In genomic region chr3:38651153-38651789, GRCh38 we compare ENCODE assay signal across 9 cellular contexts. TPM values are rescaled to one million over a fixed set of nuclear protein-coding genes. Genes with fewer than 3 reads are reported as not detected.
DNase-seq lines count a peak whose midpoint lies in the region; ATAC-seq and TF ChIP-seq lines count a peak whose summit lies in the region.
"Had no signal": no experiment of that assay in that cellular context is flagged by ENCODE, and none has a peak within 500 bp of the region (broad histone marks: within the 10 kb centered on the region; RNA-seq: fewer than 3 reads in every experiment).

No MANE protein-coding gene starts in this region.

- intact Hi-C loops in PC-3 (cut with micrococcal nuclease) = loop anchor here (1.0 to 5.0 kb wide), 2 partner anchors 130 to 351 kb away; no protein-coding TSS in a partner anchor
- intact Hi-C loops in activated T-helper 1 cell treated with anti-CD3 and anti-CD28 coated beads, Interleukin-12 subunit alpha, Interleukin-12 subunit beta, Interleukin-2, Interleukin-4 antibody, amounts not matched to agents 30 ng/mL and 10 ng/mL and 1 ng/mL, durations not matched to agents 14 hours and 24 hours and 36 hours (cut with micrococcal nuclease) = loop anchor here (1.0 to 10.0 kb wide), 4 partner anchors 130 to 754 kb away; partner anchors contain the start of genes ACAA1, EXOG, MYD88 and RPSA

- TF ChIP-seq CTCF in PC-3 (conservative IDR thresholded peaks at IDR 0.05; ENCODE audit: low read depth, low read length) = peak; percentile 89
- TF ChIP-seq CTCF in osteoblast (IDR thresholded peaks at IDR 0.05; ENCODE audit: extremely low read depth, low read depth, low read length) = peak; percentile 91
- peak; percentile 95 for TF ChIP-seq CTCF in type B pancreatic cell (conservative IDR thresholded peaks at IDR 0.05)

- BruUV-seq in PC-3 (replicated peaks; lab: Mats Ljungman, UMichigan) = no TSS peak

- no peaks in the 10 kb centered on the region for H3K79me2 ChIP-seq in PC-3 (ENCODE audit: low read length)
- no peaks in the 10 kb centered on the region for H3K79me2 ChIP-seq in osteoblast (ENCODE audit: insufficient read depth, low read length)

- POLR2A ChIA-PET in PC-3 (lab: Charles Lee; ENCODE audit: unreplicated experiment) = no interaction called here

- peaks cover 17% of the 10 kb centered on the region for H3K27me3 Mint-ChIP-seq in activated T-helper 1 cell treated with anti-CD3 and anti-CD28 coated beads, Interleukin-12 subunit alpha, Interleukin-12 subunit beta, Interleukin-2, Interleukin-4 antibody, amounts not matched to agents 30 ng/mL and 10 ng/mL and 1 ng/mL, durations not matched to agents 14 hours and 24 hours and 36 hours (ENCODE audit: insufficient read depth)
- H3K27me3 Mint-ChIP-seq in type B pancreatic cell = peaks cover 24% of the 10 kb centered on the region

- DNase-seq in AML-193 (lab: John Stamatoyannopoulos, UW) = peak; percentile 57 to 69
- DNase-seq in PC-3 = peak; percentile 70
- peak; percentile 55 for DNase-seq in activated T-helper 1 cell treated with anti-CD3 and anti-CD28 coated beads, Interleukin-12 subunit alpha, Interleukin-12 subunit beta, Interleukin-2, Interleukin-4 antibody, amounts not matched to agents 30 ng/mL and 10 ng/mL and 1 ng/mL, durations not matched to agents 14 hours and 24 hours and 36 hours (ENCODE audit: low spot score)
- peak; percentile 71 for DNase-seq in germinal center (ENCODE audit: low spot score)
- DNase-seq in osteoblast (ENCODE audit: insufficient read length, low spot score, missing footprints) = peak; percentile 95
- DNase-seq in type B pancreatic cell (ENCODE audit: extremely low spot score, unreplicated experiment) = no peak

- no peaks in the 10 kb centered on the region for H3K9me3 Mint-ChIP-seq in activated T-helper 1 cell treated with anti-CD3 and anti-CD28 coated beads, Interleukin-12 subunit alpha, Interleukin-12 subunit beta, Interleukin-2, Interleukin-4 antibody, amounts not matched to agents 30 ng/mL and 10 ng/mL and 1 ng/mL, durations not matched to agents 14 hours and 24 hours and 36 hours
- no peaks in the 10 kb centered on the region for H3K9me3 Mint-ChIP-seq in type B pancreatic cell

- H3K36me3 Mint-ChIP-seq in activated T-helper 1 cell treated with anti-CD3 and anti-CD28 coated beads, Interleukin-12 subunit alpha, Interleukin-12 subunit beta, Interleukin-2, Interleukin-4 antibody, amounts not matched to agents 30 ng/mL and 10 ng/mL and 1 ng/mL, durations not matched to agents 14 hours and 24 hours and 36 hours (ENCODE audit: low read depth) = peaks cover 2% of the 10 kb centered on the region
- H3K36me3 Mint-ChIP-seq in type B pancreatic cell = no peaks in the 10 kb centered on the region

- no peak overlapping the region for H3K27ac Mint-ChIP-seq in activated T-helper 1 cell treated with anti-CD3 and anti-CD28 coated beads, Interleukin-12 subunit alpha, Interleukin-12 subunit beta, Interleukin-2, Interleukin-4 antibody, amounts not matched to agents 30 ng/mL and 10 ng/mL and 1 ng/mL, durations not matched to agents 14 hours and 24 hours and 36 hours
- H3K27ac Mint-ChIP-seq in type B pancreatic cell = no peak overlapping the region
- H3K27ac Mint-ChIP-seq: IgD-negative memory B cell had no signal

- peak; percentile 46 for ATAC-seq in GM19025 (IDR thresholded peaks at IDR 0.05; ENCODE audit: low read depth, unreplicated experiment)
- peak; percentile 52 for ATAC-seq in HG03571 (IDR thresholded peaks at IDR 0.05; ENCODE audit: unreplicated experiment)
- peak; percentile 50 for ATAC-seq in PC-3

- no peaks in the 10 kb centered on the region for H3F3A ChIP-seq in PC-3 (ENCODE audit: low read length, unreplicated experiment)

- no peak overlapping the region for H3K9ac ChIP-seq in PC-3 (ENCODE audit: low read length)

- H3K4me3 Mint-ChIP-seq in activated T-helper 1 cell treated with anti-CD3 and anti-CD28 coated beads, Interleukin-12 subunit alpha, Interleukin-12 subunit beta, Interleukin-2, Interleukin-4 antibody, amounts not matched to agents 30 ng/mL and 10 ng/mL and 1 ng/mL, durations not matched to agents 14 hours and 24 hours and 36 hours = no peak overlapping the region
- no peak overlapping the region for H3K4me3 Mint-ChIP-seq in type B pancreatic cell

- H3K9me3 ChIP-seq in PC-3 (ENCODE audit: low read length) = no peaks in the 10 kb centered on the region
- no peaks in the 10 kb centered on the region for H3K9me3 ChIP-seq in osteoblast (ENCODE audit: low read depth, low read length)

- H3K9me2 ChIP-seq in PC-3 (replicated peaks; ENCODE audit: low read length) = no peaks in the 10 kb centered on the region

- no peak overlapping the region for H3K4me3 ChIP-seq in PC-3 (ENCODE audit: low read length)
- H3K4me3 ChIP-seq in osteoblast (ENCODE audit: insufficient read depth, low read length) = no peak overlapping the region

- H3K36me3 ChIP-seq in PC-3 (ENCODE audit: low read depth, low read length) = no peaks in the 10 kb centered on the region
- no peaks in the 10 kb centered on the region for H3K36me3 ChIP-seq in osteoblast (ENCODE audit: insufficient read depth, low read length)

- H4K20me1 ChIP-seq in PC-3 (ENCODE audit: low read length) (no peaks in the 10 kb centered on the region), osteoblast (ENCODE audit: insufficient read depth, low read length) (no peaks in the 10 kb centered on the region)

- H3K4me2 ChIP-seq in PC-3 (ENCODE audit: low read length) (no peak overlapping the region), osteoblast (ENCODE audit: insufficient read depth, low read length) (no peak overlapping the region)

- H3K27me3 ChIP-seq in PC-3 (ENCODE audit: low read length) = peaks cover 42% of the 10 kb centered on the region; the same call in 1 of the 2 replicates
- H3K27me3 ChIP-seq in osteoblast (ENCODE audit: insufficient read depth, low read length) = peaks cover 49% of the 10 kb centered on the region

- H3K27ac ChIP-seq in PC-3 (ENCODE audit: low read length) (no peak overlapping the region), osteoblast (ENCODE audit: low read depth, low read length) (no peak overlapping the region)

- peaks cover 12% of the 10 kb centered on the region for H3K4me1 Mint-ChIP-seq in activated T-helper 1 cell treated with anti-CD3 and anti-CD28 coated beads, Interleukin-12 subunit alpha, Interleukin-12 subunit beta, Interleukin-2, Interleukin-4 antibody, amounts not matched to agents 30 ng/mL and 10 ng/mL and 1 ng/mL, durations not matched to agents 14 hours and 24 hours and 36 hours (ENCODE audit: low read depth)
- peaks cover 7% of the 10 kb centered on the region for H3K4me1 Mint-ChIP-seq in type B pancreatic cell (ENCODE audit: unreplicated experiment)

- H2AFZ ChIP-seq in PC-3 (ENCODE audit: low read length) (no peak overlapping the region), osteoblast (ENCODE audit: low read length) (no peak overlapping the region)

- CTCF ChIA-PET in PC-3 (lab: Charles Lee) = interaction anchor here (1.0 kb wide), 2 partner anchors 130 to 155 kb away, joined by 3 to 5 read pairs; partner anchors contain the start of gene EXOG

- H3K4me1 ChIP-seq in PC-3 (ENCODE audit: insufficient read depth, low read length) (peaks cover 3% of the 10 kb centered on the region; the same call in 1 of the 2 replicates), osteoblast (ENCODE audit: insufficient read depth, low read length) (no peaks in the 10 kb centered on the region)

RNA-seq across cellular contexts. Expression of gene SCN5A, which starts 1.8 kb away (rescaled TPM):
- total RNA-seq in PC-3 (2014; rRNA removed) (0.06 TPM in 1 of 2 replicates, not detected in the other), osteoblast (under 0.01 TPM in 1 of 2 replicates, not detected in the other), type B pancreatic cell (ENCODE audit: low replicate concordance) (0.38 and 3.5 TPM in 2 replicates)
- total RNA-seq in activated T-helper 1 cell treated with anti-CD3 and anti-CD28 coated beads, Interleukin-12 subunit alpha, Interleukin-12 subunit beta, Interleukin-2, Interleukin-4 antibody, amounts not matched to agents 30 ng/mL and 10 ng/mL and 1 ng/mL, durations not matched to agents 14 hours and 24 hours and 36 hours = not detected in 2 replicates
